8 cellular contexts compared by ENCODE assay signal in genomic region chr2:112582314-112582746, GRCh38. TPM values are rescaled to one million over a fixed set of nuclear protein-coding genes. Genes with fewer than 3 reads are reported as not detected.
DNase-seq lines count a peak whose midpoint lies in the region; ATAC-seq, FAIRE-seq and TF ChIP-seq lines count a peak whose summit lies in the region.

No MANE protein-coding gene starts in this region.

- ATAC-seq in WTC11 (no peak), GM18502 (IDR thresholded peaks at IDR 0.05; ENCODE audit: poor library complexity, unreplicated experiment) (no peak), HG03045 (IDR thresholded peaks at IDR 0.05; ENCODE audit: unreplicated experiment) (no peak)

- no peaks in the 10 kb centered on the region for H3K79me2 ChIP-seq in endothelial cell of umbilical vein (ENCODE audit: control insufficient read depth, insufficient read depth, low read length)

- H2AFZ ChIP-seq in endothelial cell of umbilical vein (ENCODE audit: low read depth, low read length) = no peak overlapping the region

- POLR2A ChIA-PET in WTC11 (lab: Charles Lee) = no interaction called here
- POLR2A ChIA-PET in endothelial cell of umbilical vein (lab: Charles Lee) = no interaction called here

- H3K9me3 ChIP-seq in endothelial cell of umbilical vein (replicated peaks; ENCODE audit: control insufficient read depth, insufficient read depth, low read length) = no peaks in the 10 kb centered on the region

- no peak for TF ChIP-seq POLR2A in endothelial cell of umbilical vein (IDR thresholded peaks at IDR 0.05; ENCODE audit: low read depth, low read length)

- H3K4me3 Mint-ChIP-seq in WTC11 (peak overlapping the region; percentile 38), neural crest cell (peak overlapping the region; percentile 81)

- peaks cover 13% of the 10 kb centered on the region for H3K4me1 Mint-ChIP-seq in WTC11
- peaks cover 32% of the 10 kb centered on the region for H3K4me1 Mint-ChIP-seq in neural crest cell

- H3K9ac ChIP-seq in endothelial cell of umbilical vein (replicated peaks; ENCODE audit: extremely low read depth, insufficient read depth, low read length) = no peak overlapping the region

- H3K36me3 Mint-ChIP-seq in WTC11 (peaks cover 5% of the 10 kb centered on the region), neural crest cell (ENCODE audit: low read depth) (peaks cover 9% of the 10 kb centered on the region)

- intact Hi-C loops in endothelial cell of umbilical vein (cut with micrococcal nuclease) = loop anchor here (1.0 to 5.0 kb wide), 5 partner anchors 101 to 695 kb away; partner anchors contain the start of genes TMEM87B and ZC3H6

- no peak overlapping the region for H3K27ac ChIP-seq in endothelial cell of umbilical vein (ENCODE audit: insufficient read depth, low read depth, low read length)

- BruUV-seq in endothelial cell of umbilical vein (replicated peaks; lab: Mats Ljungman, UMichigan) = no TSS peak

- TF ChIP-seq CTCF in GM12874 (IDR thresholded peaks at IDR 0.05; ENCODE audit: insufficient read depth, low read depth, low read length) = peak; percentile 32; the same call in 1 of the 2 replicates
- TF ChIP-seq CTCF in WTC11 (IDR thresholded peaks at IDR 0.05) = peak; percentile 57
- TF ChIP-seq CTCF in endothelial cell of umbilical vein (IDR thresholded peaks at IDR 0.05; ENCODE audit: extremely low read depth in 1 of 2, insufficient read depth in 1 of 2, low read depth in 1 of 2, low read length in 2 of 2) = peak; percentile 17 to 34
- TF ChIP-seq CTCF in neural crest cell (conservative IDR thresholded peaks at IDR 0.05) = peak; percentile 71

- H3K36me3 ChIP-seq in endothelial cell of umbilical vein (ENCODE audit: control insufficient read depth in 2 of 2, extremely low read depth in 1 of 2, insufficient read depth in 2 of 2, low read length in 2 of 2) = no peaks in the 10 kb centered on the region

- H3K27me3 Mint-ChIP-seq in WTC11 (ENCODE audit: low read depth) (no peaks in the 10 kb centered on the region), neural crest cell (ENCODE audit: low read depth) (no peaks in the 10 kb centered on the region)

- peaks cover 14% of the 10 kb centered on the region for H3K4me1 ChIP-seq in endothelial cell of umbilical vein (ENCODE audit: control insufficient read depth, extremely low read depth, insufficient read depth, low read length)

- no peaks in the 10 kb centered on the region for H3K27me3 ChIP-seq in endothelial cell of umbilical vein (ENCODE audit: control insufficient read depth in 2 of 2, insufficient read depth in 2 of 2, low read length in 2 of 2)

- DNase-seq in AG08395 (ENCODE audit: low spot score) (peak; percentile 42), NCI-H2171 (lab: John Stamatoyannopoulos, UW) (peak; percentile 68), WTC11 (ENCODE audit: low spot score) (no peak), endothelial cell of umbilical vein (ENCODE audit: low read depth, low spot score) (peak; percentile 69), neural crest cell (ENCODE audit: low read depth, low spot score) (no peak)

- H3K9me3 Mint-ChIP-seq in WTC11 = no peaks in the 10 kb centered on the region
- H3K9me3 Mint-ChIP-seq in neural crest cell = no peaks in the 10 kb centered on the region

- H3K4me3 ChIP-seq in endothelial cell of umbilical vein (replicated peaks in 1 of 3; ENCODE audit: insufficient read depth in 1 of 3, low read depth in 1 of 3, low read length in 3 of 3) = no peak overlapping the region

- H3K9me1 ChIP-seq in endothelial cell of umbilical vein (replicated peaks; ENCODE audit: control insufficient read depth, extremely low read depth, insufficient read depth, low read length) = no peaks in the 10 kb centered on the region

- H4K20me1 ChIP-seq in endothelial cell of umbilical vein (replicated peaks; ENCODE audit: control insufficient read depth, extremely low read depth, insufficient read depth, low read length) = no peaks in the 10 kb centered on the region

- FAIRE-seq in endothelial cell of umbilical vein (lab: Jason Lieb, UNC) = peak; percentile 78

- dilution Hi-C loops in endothelial cell of umbilical vein (cut with MboI; ENCODE audit: extremely low pct_ligation_motif_present, low sequenced_read_pairs) = no loop called here

- no peak overlapping the region for H3K27ac Mint-ChIP-seq in WTC11
- no peak overlapping the region for H3K27ac Mint-ChIP-seq in neural crest cell (ENCODE audit: unreplicated experiment)

- CTCF ChIA-PET in WTC11 (lab: Charles Lee) = interaction anchor here (2.0 kb wide), 1 partner anchor 18 kb away, joined by 5 read pairs; no protein-coding TSS in a partner anchor
- CTCF ChIA-PET in endothelial cell of umbilical vein (lab: Charles Lee) = no interaction called here

- no peak overlapping the region for H3K4me2 ChIP-seq in endothelial cell of umbilical vein (ENCODE audit: insufficient read depth, low read length)

TF ChIP-seq in WTC11, 78 proteins besides CTCF, POLR2A, EP300 and RAD21 (continues in another document):
- TF ChIP-seq KAT7 (CRISPR knock-in tag; IDR thresholded peaks at IDR 0.05; ENCODE audit: borderline replicate concordance) (no peak), SMAD3 (CRISPR knock-in tag; IDR thresholded peaks at IDR 0.05; ENCODE audit: borderline replicate concordance) (no peak), NR2C2 (CRISPR knock-in tag; IDR thresholded peaks at IDR 0.05) (no peak)

TF ChIP-seq in endothelial cell of umbilical vein, 7 proteins besides CTCF, POLR2A, EP300 and RAD21:
- no peak for TF ChIP-seq FOS (IDR thresholded peaks at IDR 0.05; ENCODE audit: borderline replicate concordance, insufficient read depth, low read length)
- TF ChIP-seq JUN (IDR thresholded peaks at IDR 0.05; ENCODE audit: borderline replicate concordance, insufficient read depth, insufficient read length, low read depth) = no peak
- no peak for TF ChIP-seq POLR2AphosphoS5 (IDR thresholded peaks at IDR 0.05; ENCODE audit: insufficient read depth, low read depth, low read length)
- no peak for TF ChIP-seq MAX (IDR thresholded peaks at IDR 0.05; ENCODE audit: insufficient read depth, insufficient read length)
- TF ChIP-seq EZH2 (IDR thresholded peaks at IDR 0.05; ENCODE audit: borderline replicate concordance, low read depth, low read length, severe bottlenecking) = no peak
- no peak for TF ChIP-seq GATA2 (IDR thresholded peaks at IDR 0.05; ENCODE audit: insufficient read depth, insufficient read length, low read depth, low read length)
- TF ChIP-seq MYC (IDR thresholded peaks at IDR 0.05; ENCODE audit: low read depth, low read length) = no peak

RNA-seq across cellular contexts. Expression of gene CHCHD5, which starts 2.1 kb away (rescaled TPM):
- total RNA-seq in WTC11 (2021) (33.2 to 36.5 TPM (median 33.7 TPM) in 3 replicates), endothelial cell of umbilical vein (22.2 and 23.6 TPM in 2 replicates), neural crest cell (29.4 and 35.4 TPM in 2 replicates)
- polyA plus RNA-seq in endothelial cell of umbilical vein = 44.7 and 63.5 TPM in 2 replicates
- 29.0 and 35.3 TPM in 2 replicates for polyA plus RNA-seq in endothelial cell of umbilical vein (2011; cell fraction: cytosol; rRNA removed)
- polyA plus RNA-seq in endothelial cell of umbilical vein (2011; cell fraction: nucleus; rRNA removed) = 10.6 and 12.6 TPM in 2 replicates
- polyA plus RNA-seq in endothelial cell of umbilical vein (2012) = 22.5 and 35.4 TPM in 2 replicates
- 9.8 and 10.5 TPM in 2 replicates for polyA minus RNA-seq in endothelial cell of umbilical vein
- 10.7 TPM for polyA minus RNA-seq in endothelial cell of umbilical vein (2011; cell fraction: cytosol; rRNA and poly(A)+ RNA removed)
- polyA minus RNA-seq in endothelial cell of umbilical vein (2011; cell fraction: nucleus; rRNA and poly(A)+ RNA removed) = 1.6 and 4.6 TPM in 2 replicates

RNA-seq across cellular contexts. Expression of gene POLR1B, which starts 40.1 kb away (rescaled TPM):
- total RNA-seq in WTC11 (2021) = 42.8 to 51.2 TPM (median 50.2 TPM) in 3 replicates
- 21.3 and 28.9 TPM in 2 replicates for total RNA-seq in endothelial cell of umbilical vein
- 12.2 and 13.8 TPM in 2 replicates for polyA plus RNA-seq in endothelial cell of umbilical vein
- polyA plus RNA-seq in endothelial cell of umbilical vein (2011; cell fraction: cytosol; rRNA removed) = 9.0 and 9.3 TPM in 2 replicates
- polyA plus RNA-seq in endothelial cell of umbilical vein (2011; cell fraction: nucleus; rRNA removed) = 13.0 and 16.0 TPM in 2 replicates
- polyA plus RNA-seq in endothelial cell of umbilical vein (2012) = 13.8 and 24.3 TPM in 2 replicates
- 36.9 and 49.4 TPM in 2 replicates for polyA minus RNA-seq in endothelial cell of umbilical vein
- polyA minus RNA-seq in endothelial cell of umbilical vein (2011; cell fraction: cytosol; rRNA and poly(A)+ RNA removed) = 35.9 TPM
- polyA minus RNA-seq in endothelial cell of umbilical vein (2011; cell fraction: nucleus; rRNA and poly(A)+ RNA removed) = 18.5 and 20.1 TPM in 2 replicates
- 35.8 and 39.9 TPM in 2 replicates for total RNA-seq in neural crest cell

Comparison
In these comparisons a context has a peak if more than half of its experiments do, and no peak if none do; other contexts are left out.
1. DNase-seq: peak in AG08395 (single experiment), NCI-H2171 (single experiment) and endothelial cell of umbilical vein (single experiment); none in WTC11 (single experiment) and neural crest cell (single experiment).
2. Peak in every context shown above with its lines, with median percentiles within 50 percentile points of each other: CTCF ChIP-seq.